ENCODE assay signal across 15 cellular contexts in genomic region chr7:1978656-1979590, GRCh38.
DNase-seq lines count a peak whose midpoint lies in the region; ATAC-seq and TF ChIP-seq lines count a peak whose summit lies in the region.
"Had no signal": no experiment of that assay in that cellular context is flagged by ENCODE, and none has a peak within 500 bp of the region (broad histone marks: within the 10 kb centered on the region; RNA-seq: fewer than 3 reads in every experiment).

No MANE protein-coding gene starts in this region.

- H3K36me3 ChIP-seq in heart right ventricle (peaks cover 0 to 26% (median 0%) of the 10 kb centered on the region in 9 donors), lower lobe of right lung (peaks cover 14% of the 10 kb centered on the region)

- CTCF ChIA-PET in RWPE1 (lab: Yijun Ruan, JAX): no interaction called here

- peaks cover 20% of the 10 kb centered on the region for H3K4me1 Mint-ChIP-seq in stimulated activated memory B cell treated with anti-CD40 and anti-IgM and Interleukin-4, amounts not matched to agents 10 μg/mL and 1 μg/mL and 100 μg/mL, for 72 hours

- intact Hi-C loops in Right ventricle myocardium inferior (cut with DNase I) (no loop called here), heart right ventricle (cut with DNase I) (no loop called here), lower lobe of right lung (cut with DNase I) (no loop called here)

- H3K36me3 Mint-ChIP-seq in stimulated activated memory B cell treated with anti-CD40 and anti-IgM and Interleukin-4, amounts not matched to agents 10 μg/mL and 1 μg/mL and 100 μg/mL, for 72 hours: peaks cover 43% of the 10 kb centered on the region

- ATAC-seq in Right ventricle myocardium inferior (no peak), heart right ventricle (no peak), lower lobe of right lung (no peak), GM21786 (IDR thresholded peaks at IDR 0.05; ENCODE audit: unreplicated experiment) (no peak)
- no peak for ATAC-seq in stimulated activated memory B cell treated with anti-CD40 and anti-IgM and Interleukin-4, amounts not matched to agents 10 μg/mL and 1 μg/mL and 100 μg/mL, for 72 hours

- H3K4me3 Mint-ChIP-seq in stimulated activated memory B cell treated with anti-CD40 and anti-IgM and Interleukin-4, amounts not matched to agents 10 μg/mL and 1 μg/mL and 100 μg/mL, for 72 hours: no peak overlapping the region
- H3K4me3 Mint-ChIP-seq: H9 had no signal

- no peaks in the 10 kb centered on the region for H3K9me3 Mint-ChIP-seq in stimulated activated memory B cell treated with anti-CD40 and anti-IgM and Interleukin-4, amounts not matched to agents 10 μg/mL and 1 μg/mL and 100 μg/mL, for 72 hours

- H3K27ac Mint-ChIP-seq in stimulated activated memory B cell treated with anti-CD40 and anti-IgM and Interleukin-4, amounts not matched to agents 10 μg/mL and 1 μg/mL and 100 μg/mL, for 72 hours: peak overlapping the region; percentile 68

- POLR2A ChIA-PET in RWPE1 (lab: Yijun Ruan, JAX; ENCODE audit: low non-redundant PET): no interaction called here

- TF ChIP-seq CTCF in heart right ventricle (IDR thresholded peaks at IDR 0.05) (no peak), RWPE1 (conservative IDR thresholded peaks at IDR 0.05; ENCODE audit: low read depth) (no peak), lower lobe of right lung (IDR thresholded peaks at IDR 0.05) (no peak)

- H3K27ac ChIP-seq in heart right ventricle: no peak overlapping the region
- H3K27ac ChIP-seq in RWPE1: peak overlapping the region; percentile 41
- no peak overlapping the region for H3K27ac ChIP-seq in lower lobe of right lung
- H3K27ac ChIP-seq: KMS-11 had no signal

- DNase-seq in Right ventricle myocardium inferior (ENCODE audit: missing footprints) (peak; percentile 61), heart right ventricle (no peak), RWPE1 (ENCODE audit: low spot score) (no peak), lower lobe of right lung (peak; percentile 35), cerebellum (ENCODE audit: low spot score) (no peak)
- DNase-seq in stimulated activated CD4-positive, alpha-beta T cell treated with anti-CD3 and anti-CD28 coated beads, Interleukin-12 subunit alpha, Interleukin-12 subunit beta, amount 100 ng/mL, for 4 hours: no peak
- DNase-seq: DMS 273 treated with DMSO at 0.1 percent for 48 hours, H9, NCI-H1092, NCI-H226, NCI-H526 treated with DMSO at 0.1 percent for 48 hours had no signal

- H3K4me1 ChIP-seq in heart right ventricle (peaks cover 0 to 4% (median 0%) of the 10 kb centered on the region in 9 donors), lower lobe of right lung (no peaks in the 10 kb centered on the region)
- H3K4me1 ChIP-seq: A549 had no signal

- peaks cover 0 to 3% (median 0%) of the 10 kb centered on the region in 11 donors for H3K9me3 ChIP-seq in heart right ventricle
- H3K9me3 ChIP-seq in lower lobe of right lung: no peaks in the 10 kb centered on the region
- H3K9me3 ChIP-seq: A549 had no signal

- 98 to 99% methylated on average over 31 of the region's 31 CpGs for WGBS in heart right ventricle, 2 donors

- H3K27me3 Mint-ChIP-seq in stimulated activated memory B cell treated with anti-CD40 and anti-IgM and Interleukin-4, amounts not matched to agents 10 μg/mL and 1 μg/mL and 100 μg/mL, for 72 hours: no peaks in the 10 kb centered on the region

- H3K27me3 ChIP-seq in heart right ventricle (no peaks in the 10 kb centered on the region), lower lobe of right lung (ENCODE audit: low read depth) (no peaks in the 10 kb centered on the region)

- no peak overlapping the region for H3K4me3 ChIP-seq in heart right ventricle
- no peak overlapping the region for H3K4me3 ChIP-seq in lower lobe of right lung
- H3K4me3 ChIP-seq: A549 had no signal

Comparison
In these comparisons a context has a peak if more than half of its experiments do, and no peak if none do; other contexts are left out.
1. DNase-seq: peak in Right ventricle myocardium inferior (single experiment) and lower lobe of right lung (single experiment); none in heart right ventricle (0 of 2), RWPE1 (single experiment), cerebellum (single experiment) and stimulated activated CD4-positive, alpha-beta T cell treated with anti-CD3 and anti-CD28 coated beads, Interleukin-12 subunit alpha, Interleukin-12 subunit beta, amount 100 ng/mL, for 4 hours (single experiment).